1 cellular context compared by ENCODE assay signal in the genomic region with DNA sequence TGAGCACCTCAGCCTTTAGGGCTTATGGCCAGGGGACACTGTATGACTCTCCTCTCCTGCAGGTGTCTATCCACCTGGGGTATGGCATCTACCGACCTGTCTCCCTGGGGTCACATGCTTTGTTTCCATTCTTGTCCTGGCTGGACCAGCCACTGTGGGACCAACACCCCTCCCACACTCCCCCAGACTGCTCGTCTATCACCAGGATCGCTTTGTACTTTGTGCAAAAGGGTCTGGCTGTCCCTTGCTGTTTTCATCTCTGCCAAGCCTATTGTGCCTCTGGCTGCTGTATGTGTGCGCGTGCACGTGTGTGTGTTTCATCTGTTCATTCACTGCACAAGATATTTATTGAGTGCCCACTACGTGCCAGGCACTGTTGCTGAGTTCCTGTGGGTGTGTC.
TF ChIP-seq lines count a peak whose summit lies in the region.

No MANE protein-coding gene starts in this region.

TF ChIP-seq in GM23338, 12 proteins besides CTCF, POLR2A, EP300 and RAD21:
- TF ChIP-seq ZNF331 (CRISPR knock-in tag; IDR thresholded peaks at IDR 0.05; ENCODE audit: low read depth): no peak
TF ChIP-seq in GM23338: peak in this region for 0.
